8 cellular contexts compared by ENCODE assay signal in the genomic region with DNA sequence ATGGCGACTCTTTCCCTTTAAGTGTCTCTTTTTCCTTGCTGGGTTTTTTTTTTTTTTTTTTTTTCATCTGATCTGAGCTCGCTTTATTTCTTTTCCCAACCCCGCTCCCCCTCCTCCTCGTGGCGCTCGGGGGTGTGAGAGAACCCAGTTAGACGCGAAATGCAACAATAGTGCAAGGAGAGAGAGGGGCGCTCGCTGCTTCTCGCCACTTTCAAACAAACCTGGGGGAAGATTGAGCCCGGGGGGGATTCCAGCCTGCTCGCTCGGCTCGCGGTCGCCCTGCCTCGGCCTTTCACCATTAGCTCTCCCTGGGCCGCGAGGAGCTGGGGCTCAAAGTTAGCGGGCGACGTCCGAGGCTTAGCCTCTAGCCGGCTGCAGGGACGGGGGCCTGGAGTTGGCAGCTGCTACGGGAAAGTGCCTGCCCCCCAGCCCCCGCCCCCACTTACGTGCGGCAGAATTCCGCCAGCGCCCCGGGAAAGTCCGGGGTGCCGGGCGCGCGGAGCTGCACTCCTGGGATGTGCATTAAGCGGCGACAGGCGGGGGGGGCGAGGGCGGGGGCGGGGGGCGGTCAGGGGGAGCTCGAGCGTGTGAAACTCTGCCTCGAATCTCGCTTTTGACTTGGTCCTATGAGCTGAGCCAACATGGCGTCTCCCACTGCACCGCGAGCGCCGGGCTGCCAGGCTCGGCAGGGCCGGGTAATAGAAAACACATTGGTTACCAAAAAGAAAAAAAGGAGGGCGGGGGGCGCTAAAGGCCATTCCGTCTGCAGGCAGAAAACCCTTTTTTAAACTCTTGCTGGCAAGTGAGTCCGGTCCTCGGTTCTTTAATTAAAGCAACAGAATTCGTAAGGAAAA. TPM values are rescaled to one million over a fixed set of nuclear protein-coding genes. Genes with fewer than 3 reads are reported as not detected.
DNase-seq lines count a peak whose midpoint lies in the region; ATAC-seq and TF ChIP-seq lines count a peak whose summit lies in the region.

No MANE protein-coding gene starts in this region.

- intact Hi-C loops in right cardiac atrium (cut with DNase I) (loop anchor here in 2 of 4 donors (10.0 kb wide), 2 partner anchors 1056 to 1086 kb away; no protein-coding TSS in a partner anchor), gastrocnemius medialis (cut with DNase I; ENCODE audit: low total_unique reads) (loop anchor here (1.0 to 10.0 kb wide), 3 partner anchors 15 to 896 kb away; no protein-coding TSS in a partner anchor)

- CTCF ChIA-PET in AG04450 (lab: Charles Lee) = interaction anchor here (0.6 to 1.4 kb wide), 5 partner anchors 13 to 1990 kb away, joined by 3 to 9 read pairs (median 5); no protein-coding TSS in a partner anchor

- 1 to 2% (median 2%) methylated on average over 57 to 62 of the region's 62 CpGs for WGBS in adipose tissue, 3 donors
- WGBS in right cardiac atrium = under 1% methylated on average over 62 of the region's 62 CpGs

- H3K27ac ChIP-seq in AG04450 (ENCODE audit: low read depth, low read length) = peak overlapping the region; percentile 88
- peak overlapping the region; percentile 19 for H3K27ac ChIP-seq in adipose tissue (ENCODE audit: low read depth, low read length)
- H3K27ac ChIP-seq in right cardiac atrium (ENCODE audit: low read length) = peak overlapping the region; percentile 100
- peak overlapping the region; percentile 93 to 98 (median 95) for H3K27ac ChIP-seq in gastrocnemius medialis

- ATAC-seq in right cardiac atrium (peak; percentile 46 to 56), gastrocnemius medialis (peak; percentile 46 to 55), HG02970 (IDR thresholded peaks at IDR 0.05; ENCODE audit: low FRiP score, unreplicated experiment) (no peak)

- H3K4me3 ChIP-seq in AG04450 (ENCODE audit: low read depth, low read length) (peak overlapping the region; percentile 75), HFF-Myc (replicated peaks; ENCODE audit: low read depth, low read length) (peak overlapping the region; percentile 95), right cardiac atrium (ENCODE audit: low read length) (peak overlapping the region; percentile 94), gastrocnemius medialis (peak overlapping the region; percentile 81 to 94 (median 84))

- H3K9me3 ChIP-seq in AG04450 (ENCODE audit: control insufficient read depth, insufficient read depth, low read length) (no peaks in the 10 kb centered on the region), right cardiac atrium (ENCODE audit: control insufficient read depth, low read length) (no peaks in the 10 kb centered on the region), gastrocnemius medialis (no peaks in the 10 kb centered on the region)

- DNase-seq in AG04450 (ENCODE audit: low read depth, low spot score) = no peak
- DNase-seq in HFF-Myc (ENCODE audit: extremely low read depth, low read depth) = no peak
- DNase-seq in right cardiac atrium = peak; percentile 59 to 84 (median 84)
- DNase-seq in gastrocnemius medialis = peak in 1 of 2 donors; percentile 37
- DNase-seq in COLO829 (ENCODE audit: low spot score) = no peak
- DNase-seq in GF-D8 (lab: John Stamatoyannopoulos, UW) = no peak

- no peak for TF ChIP-seq POLR2A in gastrocnemius medialis (IDR thresholded peaks at IDR 0.05)

- in situ Hi-C loops in gastrocnemius medialis (cut with MboI; ENCODE audit: low sequenced_read_pairs in 4 of 4) = loop anchor here in 2 of 4 donors (10.0 to 25.0 kb wide), 3 partner anchors 1076 to 1621 kb away; a partner anchor contains a TSS

- POLR2A ChIA-PET in AG04450 (lab: Yijun Ruan, JAX) = interaction anchor here (0.7 to 4.0 kb wide), 6 partner anchors 8 to 1064 kb away, joined by 4 to 38 read pairs (median 6); a partner anchor contains a TSS

- no peaks in the 10 kb centered on the region for H3K36me3 ChIP-seq in gastrocnemius medialis

- H3K27me3 ChIP-seq in AG04450 (ENCODE audit: control insufficient read depth, insufficient read depth, low read length) = no peaks in the 10 kb centered on the region
- no peaks in the 10 kb centered on the region for H3K27me3 ChIP-seq in right cardiac atrium (ENCODE audit: control insufficient read depth, insufficient read depth)
- no peaks in the 10 kb centered on the region for H3K27me3 ChIP-seq in gastrocnemius medialis

- H3K4me1 ChIP-seq in right cardiac atrium (ENCODE audit: control insufficient read depth, insufficient read depth, low read length) (peaks cover 10% of the 10 kb centered on the region), gastrocnemius medialis (peaks cover 0 to 36% of the 10 kb centered on the region in 2 donors)

- 0 out of 2 replicates have a peak, but pooled peaks have one; percentile 4 for TF ChIP-seq CTCF in AG04450 (IDR thresholded peaks at IDR 0.05; ENCODE audit: low read depth, low read length)
- no peak for TF ChIP-seq CTCF in HFF-Myc (IDR thresholded peaks at IDR 0.05; ENCODE audit: low read depth, low read length, missing control alignments)
- no peak for TF ChIP-seq CTCF in gastrocnemius medialis (IDR thresholded peaks at IDR 0.05 in 4 of 5, conservative IDR thresholded peaks at IDR 0.05 in 1 of 5)

RNA-seq across cellular contexts. Expression of a gene that starts 10.3 kb away (rescaled TPM):
- polyA plus RNA-seq in AG04450 (2011; rRNA removed) (63.1 and 66.9 TPM in 2 replicates), adipose tissue (10 to 100 TPM in 2 of 3 donors, 1 to 10 TPM in 1; 9.7 to 33.5 (median 31.4) TPM), right cardiac atrium (43.0 TPM)
- polyA minus RNA-seq in AG04450 (2011; rRNA and poly(A)+ RNA removed) = 36.8 and 72.5 TPM in 2 replicates
- total RNA-seq in right cardiac atrium (10 to 100 TPM; 44.3 to 68.6 (median 54.8) TPM), gastrocnemius medialis (10 to 100 TPM in 1 of 4 donors, 1 to 10 TPM in 3; 4.3 to 14.6 (median 9.3) TPM)

Comparison
In these comparisons a context has a peak if more than half of its experiments do, and no peak if none do; other contexts are left out.
1. DNase-seq: peak in right cardiac atrium (3 of 3); none in AG04450 (single experiment), HFF-Myc (single experiment), COLO829 (single experiment) and GF-D8 (single experiment).
2. H3K27ac ChIP-seq: peak in every context shown above with its lines; median percentile 100 in right cardiac atrium; 95 in gastrocnemius medialis; 88 in AG04450; 19 in adipose tissue.
3. Peak in every context shown above with its lines, with median percentiles within 50 percentile points of each other: H3K4me3 ChIP-seq.